ENCODE assay signal across 12 cellular contexts in the genomic region with DNA sequence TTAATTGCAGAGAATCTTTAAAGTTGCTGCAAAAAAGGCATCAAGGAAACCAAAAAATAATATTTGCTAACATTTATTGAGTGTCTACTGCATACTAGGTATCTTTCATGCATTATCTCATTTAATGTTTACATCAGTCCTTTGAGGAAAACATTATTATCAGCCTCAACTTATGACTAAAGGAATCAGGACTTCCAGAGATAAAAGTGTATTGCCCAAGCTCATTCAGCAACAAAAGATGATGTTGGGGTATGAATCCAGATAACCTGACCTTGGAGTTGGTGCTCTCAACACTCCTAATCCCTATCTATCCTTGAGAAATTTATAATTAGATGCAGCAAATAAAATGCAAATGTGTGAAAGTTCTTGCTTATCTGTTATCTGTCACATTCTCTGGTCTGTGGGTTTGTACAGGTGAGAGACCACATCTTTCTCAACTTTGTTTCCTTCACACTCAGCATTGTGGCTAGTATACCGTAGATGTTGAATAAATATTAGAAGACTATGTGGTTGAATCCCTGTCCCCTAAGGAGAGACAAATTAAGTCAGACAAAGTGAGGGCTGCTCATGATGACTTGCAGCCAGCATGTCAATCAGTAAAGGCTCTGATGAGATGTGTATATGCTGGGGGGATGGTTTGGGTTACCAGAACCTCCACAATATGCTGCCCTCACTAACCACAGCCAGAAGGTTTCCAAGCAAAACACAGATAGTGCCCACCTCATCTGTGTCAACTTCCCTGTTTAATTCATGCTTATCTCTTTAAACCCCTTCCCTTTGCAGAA.
"Had no signal": no experiment of that assay in that cellular context is flagged by ENCODE, and none has a peak within 500 bp of the region (broad histone marks: within the 10 kb centered on the region; RNA-seq: fewer than 3 reads in every experiment).

No MANE protein-coding gene starts in this region.

- DNase-seq: activated CD4-positive, alpha-beta T cell treated with anti-CD3 and anti-CD28 coated beads, Interleukin-2, amount 50 U/mL, for 48 hours; activated CD4-positive, CD25-positive, alpha-beta regulatory T cell treated with anti-CD3 and anti-CD28 coated beads, Interleukin-2, amount 50 U/mL, for 72 hours; activated gamma-delta T cell treated with Interleukin-2 at 50 U/mL for 16 hours; activated T-cell treated with anti-CD3 and anti-CD28 coated beads, Interleukin-2, amount 50 U/mL, for 4 hours; head of caudate nucleus; stimulated activated CD4-positive, alpha-beta T cell treated with anti-CD3 and anti-CD28 coated beads, Interleukin-2, amount 100 ng/mL, for 48 hours; stimulated activated naive B cell treated with anti-CD40 and anti-IgM and Interleukin-4, amounts not matched to agents 10 μg/mL and 1 μg/mL and 100 μg/mL, for 72 hours; substantia nigra; transverse colon had no signal

- H3K36me3 Mint-ChIP-seq: mesothelial cell of epicardium; stimulated activated naive B cell treated with anti-CD40 and anti-IgM and Interleukin-4, amounts not matched to agents 10 μg/mL and 1 μg/mL and 100 μg/mL, for 72 hours had no signal

- H3K27ac Mint-ChIP-seq: dendritic cell treated with granulocyte-macrophage colony-stimulating factor and Interleukin-4, amounts not matched to agents 40 ng/mL and 50 ng/mL, for 4 days; mesothelial cell of epicardium; progenitor cell of endocrine pancreas; stimulated activated naive B cell treated with anti-CD40 and anti-IgM and Interleukin-4, amounts not matched to agents 10 μg/mL and 1 μg/mL and 100 μg/mL, for 72 hours had no signal

- H3K9me3 Mint-ChIP-seq: activated T-cell treated with anti-CD3 and anti-CD28 coated beads, Interleukin-2, amount 50 U/mL, for 4 hours; dendritic cell treated with granulocyte-macrophage colony-stimulating factor and Interleukin-4, amounts not matched to agents 40 ng/mL and 50 ng/mL, for 4 days; mesothelial cell of epicardium; stimulated activated naive B cell treated with anti-CD40 and anti-IgM and Interleukin-4, amounts not matched to agents 10 μg/mL and 1 μg/mL and 100 μg/mL, for 72 hours had no signal

- H3K4me3 Mint-ChIP-seq: activated T-cell treated with anti-CD3 and anti-CD28 coated beads, Interleukin-2, amount 50 U/mL, for 4 hours; dendritic cell treated with granulocyte-macrophage colony-stimulating factor and Interleukin-4, amounts not matched to agents 40 ng/mL and 50 ng/mL, for 4 days; mesothelial cell of epicardium; stimulated activated naive B cell treated with anti-CD40 and anti-IgM and Interleukin-4, amounts not matched to agents 10 μg/mL and 1 μg/mL and 100 μg/mL, for 72 hours had no signal
